Comparison of ENCODE assay signal across 1 cellular context in the genomic region with DNA sequence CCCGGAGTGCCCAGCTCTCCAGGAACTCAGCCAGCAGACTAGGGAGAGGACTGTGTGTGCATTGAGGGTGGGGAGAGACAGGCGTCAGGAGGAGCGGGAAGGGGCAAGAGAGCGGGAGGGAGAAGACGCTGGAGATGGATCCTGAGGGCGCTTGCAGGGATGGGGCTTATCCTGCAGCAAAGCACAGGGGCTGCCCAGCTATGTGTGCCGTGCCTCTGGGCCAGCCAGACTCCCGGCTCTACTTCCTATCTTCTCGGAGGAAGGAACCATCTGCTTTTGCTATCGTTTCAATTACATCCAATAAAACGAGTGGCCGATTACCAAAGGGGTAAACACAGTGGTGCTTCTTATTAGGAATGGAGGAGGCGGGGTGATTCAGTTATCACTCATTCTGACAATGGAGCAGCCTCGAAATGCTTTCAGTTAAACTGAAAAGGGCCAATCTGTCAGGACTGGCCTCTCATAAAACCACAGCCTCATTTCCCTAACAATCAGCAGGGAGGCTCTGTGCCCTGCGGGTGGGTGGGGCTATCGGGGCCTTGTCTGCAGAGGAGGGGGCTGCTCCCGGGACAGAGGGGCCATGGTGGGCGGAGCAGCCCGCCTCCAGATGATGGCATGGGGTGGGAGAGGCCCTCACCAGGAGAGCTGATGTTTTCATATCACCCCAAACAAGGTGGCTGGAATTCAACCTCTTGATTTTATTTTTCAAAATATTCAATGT.
TF ChIP-seq lines count a peak whose summit lies in the region.

No MANE protein-coding gene starts in this region.

TF ChIP-seq in GM23338, 12 proteins besides CTCF, POLR2A, EP300 and RAD21 (continued from another document):
- TF ChIP-seq, protein P1, sequence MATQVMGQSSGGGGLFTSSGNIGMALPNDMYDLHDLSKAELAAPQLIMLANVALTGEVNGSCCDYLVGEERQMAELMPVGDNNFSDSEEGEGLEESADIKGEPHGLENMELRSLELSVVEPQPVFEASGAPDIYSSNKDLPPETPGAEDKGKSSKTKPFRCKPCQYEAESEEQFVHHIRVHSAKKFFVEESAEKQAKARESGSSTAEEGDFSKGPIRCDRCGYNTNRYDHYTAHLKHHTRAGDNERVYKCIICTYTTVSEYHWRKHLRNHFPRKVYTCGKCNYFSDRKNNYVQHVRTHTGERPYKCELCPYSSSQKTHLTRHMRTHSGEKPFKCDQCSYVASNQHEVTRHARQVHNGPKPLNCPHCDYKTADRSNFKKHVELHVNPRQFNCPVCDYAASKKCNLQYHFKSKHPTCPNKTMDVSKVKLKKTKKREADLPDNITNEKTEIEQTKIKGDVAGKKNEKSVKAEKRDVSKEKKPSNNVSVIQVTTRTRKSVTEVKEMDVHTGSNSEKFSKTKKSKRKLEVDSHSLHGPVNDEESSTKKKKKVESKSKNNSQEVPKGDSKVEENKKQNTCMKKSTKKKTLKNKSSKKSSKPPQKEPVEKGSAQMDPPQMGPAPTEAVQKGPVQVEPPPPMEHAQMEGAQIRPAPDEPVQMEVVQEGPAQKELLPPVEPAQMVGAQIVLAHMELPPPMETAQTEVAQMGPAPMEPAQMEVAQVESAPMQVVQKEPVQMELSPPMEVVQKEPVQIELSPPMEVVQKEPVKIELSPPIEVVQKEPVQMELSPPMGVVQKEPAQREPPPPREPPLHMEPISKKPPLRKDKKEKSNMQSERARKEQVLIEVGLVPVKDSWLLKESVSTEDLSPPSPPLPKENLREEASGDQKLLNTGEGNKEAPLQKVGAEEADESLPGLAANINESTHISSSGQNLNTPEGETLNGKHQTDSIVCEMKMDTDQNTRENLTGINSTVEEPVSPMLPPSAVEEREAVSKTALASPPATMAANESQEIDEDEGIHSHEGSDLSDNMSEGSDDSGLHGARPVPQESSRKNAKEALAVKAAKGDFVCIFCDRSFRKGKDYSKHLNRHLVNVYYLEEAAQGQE (IDR thresholded peaks at IDR 0.05; ENCODE audit: unreplicated experiment): no peak
- TF ChIP-seq, protein P2, sequence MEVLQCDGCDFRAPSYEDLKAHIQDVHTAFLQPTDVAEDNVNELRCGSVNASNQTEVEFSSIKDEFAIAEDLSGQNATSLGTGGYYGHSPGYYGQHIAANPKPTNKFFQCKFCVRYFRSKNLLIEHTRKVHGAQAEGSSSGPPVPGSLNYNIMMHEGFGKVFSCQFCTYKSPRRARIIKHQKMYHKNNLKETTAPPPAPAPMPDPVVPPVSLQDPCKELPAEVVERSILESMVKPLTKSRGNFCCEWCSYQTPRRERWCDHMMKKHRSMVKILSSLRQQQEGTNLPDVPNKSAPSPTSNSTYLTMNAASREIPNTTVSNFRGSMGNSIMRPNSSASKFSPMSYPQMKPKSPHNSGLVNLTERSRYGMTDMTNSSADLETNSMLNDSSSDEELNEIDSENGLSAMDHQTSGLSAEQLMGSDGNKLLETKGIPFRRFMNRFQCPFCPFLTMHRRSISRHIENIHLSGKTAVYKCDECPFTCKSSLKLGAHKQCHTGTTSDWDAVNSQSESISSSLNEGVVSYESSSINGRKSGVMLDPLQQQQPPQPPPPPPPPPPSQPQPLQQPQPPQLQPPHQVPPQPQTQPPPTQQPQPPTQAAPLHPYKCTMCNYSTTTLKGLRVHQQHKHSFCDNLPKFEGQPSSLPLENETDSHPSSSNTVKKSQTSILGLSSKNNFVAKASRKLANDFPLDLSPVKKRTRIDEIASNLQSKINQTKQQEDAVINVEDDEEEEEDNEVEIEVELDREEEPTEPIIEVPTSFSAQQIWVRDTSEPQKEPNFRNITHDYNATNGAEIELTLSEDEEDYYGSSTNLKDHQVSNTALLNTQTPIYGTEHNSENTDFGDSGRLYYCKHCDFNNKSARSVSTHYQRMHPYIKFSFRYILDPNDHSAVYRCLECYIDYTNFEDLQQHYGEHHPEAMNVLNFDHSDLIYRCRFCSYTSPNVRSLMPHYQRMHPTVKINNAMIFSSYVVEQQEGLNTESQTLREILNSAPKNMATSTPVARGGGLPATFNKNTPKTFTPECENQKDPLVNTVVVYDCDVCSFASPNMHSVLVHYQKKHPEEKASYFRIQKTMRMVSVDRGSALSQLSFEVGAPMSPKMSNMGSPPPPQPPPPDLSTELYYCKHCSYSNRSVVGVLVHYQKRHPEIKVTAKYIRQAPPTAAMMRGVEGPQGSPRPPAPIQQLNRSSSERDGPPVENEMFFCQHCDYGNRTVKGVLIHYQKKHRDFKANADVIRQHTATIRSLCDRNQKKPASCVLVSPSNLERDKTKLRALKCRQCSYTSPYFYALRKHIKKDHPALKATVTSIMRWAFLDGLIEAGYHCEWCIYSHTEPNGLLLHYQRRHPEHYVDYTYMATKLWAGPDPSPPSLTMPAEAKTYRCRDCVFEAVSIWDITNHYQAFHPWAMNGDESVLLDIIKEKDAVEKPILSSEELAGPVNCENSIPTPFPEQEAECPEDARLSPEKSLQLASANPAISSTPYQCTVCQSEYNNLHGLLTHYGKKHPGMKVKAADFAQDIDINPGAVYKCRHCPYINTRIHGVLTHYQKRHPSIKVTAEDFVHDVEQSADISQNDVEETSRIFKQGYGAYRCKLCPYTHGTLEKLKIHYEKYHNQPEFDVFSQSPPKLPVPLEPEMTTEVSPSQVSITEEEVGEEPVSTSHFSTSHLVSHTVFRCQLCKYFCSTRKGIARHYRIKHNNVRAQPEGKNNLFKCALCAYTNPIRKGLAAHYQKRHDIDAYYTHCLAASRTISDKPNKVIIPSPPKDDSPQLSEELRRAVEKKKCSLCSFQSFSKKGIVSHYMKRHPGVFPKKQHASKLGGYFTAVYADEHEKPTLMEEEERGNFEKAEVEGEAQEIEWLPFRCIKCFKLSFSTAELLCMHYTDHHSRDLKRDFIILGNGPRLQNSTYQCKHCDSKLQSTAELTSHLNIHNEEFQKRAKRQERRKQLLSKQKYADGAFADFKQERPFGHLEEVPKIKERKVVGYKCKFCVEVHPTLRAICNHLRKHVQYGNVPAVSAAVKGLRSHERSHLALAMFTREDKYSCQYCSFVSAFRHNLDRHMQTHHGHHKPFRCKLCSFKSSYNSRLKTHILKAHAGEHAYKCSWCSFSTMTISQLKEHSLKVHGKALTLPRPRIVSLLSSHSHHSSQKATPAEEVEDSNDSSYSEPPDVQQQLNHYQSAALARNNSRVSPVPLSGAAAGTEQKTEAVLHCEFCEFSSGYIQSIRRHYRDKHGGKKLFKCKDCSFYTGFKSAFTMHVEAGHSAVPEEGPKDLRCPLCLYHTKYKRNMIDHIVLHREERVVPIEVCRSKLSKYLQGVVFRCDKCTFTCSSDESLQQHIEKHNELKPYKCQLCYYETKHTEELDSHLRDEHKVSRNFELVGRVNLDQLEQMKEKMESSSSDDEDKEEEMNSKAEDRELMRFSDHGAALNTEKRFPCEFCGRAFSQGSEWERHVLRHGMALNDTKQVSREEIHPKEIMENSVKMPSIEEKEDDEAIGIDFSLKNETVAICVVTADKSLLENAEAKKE (CRISPR knock-in tag; IDR thresholded peaks at IDR 0.05): no peak
- TF ChIP-seq ZNF331 (CRISPR knock-in tag; IDR thresholded peaks at IDR 0.05; ENCODE audit: low read depth) (no peak), EZH2phosphoT487 (IDR thresholded peaks at IDR 0.05; ENCODE audit: unreplicated experiment) (no peak), NANOG (IDR thresholded peaks at IDR 0.05; ENCODE audit: borderline replicate concordance) (no peak), CREB1 (CRISPR knock-in tag; IDR thresholded peaks at IDR 0.05; ENCODE audit: low read depth) (no peak), JUNB (IDR thresholded peaks at IDR 0.05; ENCODE audit: unreplicated experiment) (no peak), ZNF114 (CRISPR knock-in tag; IDR thresholded peaks at IDR 0.05) (no peak), STAT1 (IDR thresholded peaks at IDR 0.05; ENCODE audit: unreplicated experiment) (no peak), POLR2AphosphoS5 (IDR thresholded peaks at IDR 0.05; ENCODE audit: low read depth) (no peak)
- TF ChIP-seq, protein P3, sequence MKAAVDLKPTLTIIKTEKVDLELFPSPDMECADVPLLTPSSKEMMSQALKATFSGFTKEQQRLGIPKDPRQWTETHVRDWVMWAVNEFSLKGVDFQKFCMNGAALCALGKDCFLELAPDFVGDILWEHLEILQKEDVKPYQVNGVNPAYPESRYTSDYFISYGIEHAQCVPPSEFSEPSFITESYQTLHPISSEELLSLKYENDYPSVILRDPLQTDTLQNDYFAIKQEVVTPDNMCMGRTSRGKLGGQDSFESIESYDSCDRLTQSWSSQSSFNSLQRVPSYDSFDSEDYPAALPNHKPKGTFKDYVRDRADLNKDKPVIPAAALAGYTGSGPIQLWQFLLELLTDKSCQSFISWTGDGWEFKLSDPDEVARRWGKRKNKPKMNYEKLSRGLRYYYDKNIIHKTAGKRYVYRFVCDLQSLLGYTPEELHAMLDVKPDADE (IDR thresholded peaks at IDR 0.05): no peak
